ENCODE assay signal across 2 cellular contexts in the genomic region with DNA sequence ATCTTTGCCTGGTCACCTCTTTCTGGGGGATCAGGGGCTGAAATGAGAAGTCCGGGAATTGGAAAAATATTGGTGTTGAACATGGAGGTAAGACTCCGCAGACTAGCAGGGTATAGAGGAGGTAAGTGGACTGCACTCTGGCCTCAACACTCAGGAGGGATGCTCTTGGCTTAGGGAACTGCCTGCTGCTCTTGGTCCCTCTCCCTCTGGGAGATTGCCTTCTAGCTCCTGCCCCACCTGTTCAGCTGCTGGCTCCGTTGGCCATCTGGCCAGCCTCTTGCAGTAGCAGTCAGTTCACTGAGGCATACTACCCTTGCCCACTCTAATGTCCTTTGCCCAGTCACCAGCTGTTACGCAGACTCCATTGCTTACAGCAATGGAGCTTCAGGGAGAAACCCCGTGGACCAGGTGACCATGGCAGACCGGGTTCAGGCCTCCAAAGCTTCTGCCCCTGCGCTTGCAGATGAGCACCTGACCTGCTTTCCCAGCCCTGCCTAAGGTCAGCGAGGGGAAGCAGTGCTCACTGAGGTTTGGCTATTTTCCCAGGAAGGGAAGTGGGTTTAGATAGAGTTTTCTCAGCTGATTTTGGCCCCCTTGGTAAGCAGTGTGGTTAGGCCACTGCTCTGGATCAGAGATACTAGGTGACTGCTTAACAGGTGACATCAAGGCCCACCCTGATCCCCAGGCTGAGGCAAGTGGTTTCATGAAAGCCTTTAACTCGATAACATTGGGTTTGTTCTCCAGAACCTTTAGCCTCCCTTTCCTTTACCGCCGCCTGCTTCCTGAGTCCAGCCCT.
TF ChIP-seq lines count a peak whose summit lies in the region.

No MANE protein-coding gene starts in this region.

TF ChIP-seq in K562, 482 proteins besides CTCF, POLR2A, EP300 and RAD21 (continues in another document):
- TF ChIP-seq NCOA6 (IDR thresholded peaks at IDR 0.05) (no peak), TCF7L2 (IDR thresholded peaks at IDR 0.05; ENCODE audit: low read depth, low read length) (no peak), RHOXF2B (CRISPR knock-in tag; conservative IDR thresholded peaks at IDR 0.05) (0 out of 2 replicates have a peak, but pooled peaks have one; percentile 11), DPF2 (IDR thresholded peaks at IDR 0.05) (peak; percentile 17; the same call in 1 of the 2 replicates), GABPA (tag; conservative IDR thresholded peaks at IDR 0.05; ENCODE audit: low read depth) (no peak), HNRNPUL1 (IDR thresholded peaks at IDR 0.05; ENCODE audit: low read length) (0 out of 2 replicates have a peak, but pooled peaks have one; percentile 46), ZNF830 (CRISPR knock-in tag; IDR thresholded peaks at IDR 0.05) (no peak), SPI1 (IDR thresholded peaks at IDR 0.05; ENCODE audit: borderline replicate concordance, low read depth, low read length) (peak; percentile 63; the same call in 1 of the 2 replicates), ATF1 (CRISPR knock-in tag; IDR thresholded peaks at IDR 0.05) (no peak), ATF1 (tag; IDR thresholded peaks at IDR 0.05) (0 out of 2 replicates have a peak, but pooled peaks have one; percentile 9), CHD4 (IDR thresholded peaks at IDR 0.05; ENCODE audit: insufficient read depth, insufficient replicate concordance, low read depth, low read length, poor library complexity, severe bottlenecking) (peak; percentile 35), GTF2E2 (tag; IDR thresholded peaks at IDR 0.05) (0 out of 2 replicates have a peak, but pooled peaks have one; percentile 63), ZNF12 (CRISPR knock-in tag; IDR thresholded peaks at IDR 0.05) (0 out of 2 replicates have a peak, but pooled peaks have one; percentile 41)
- TF ChIP-seq, protein P1, sequence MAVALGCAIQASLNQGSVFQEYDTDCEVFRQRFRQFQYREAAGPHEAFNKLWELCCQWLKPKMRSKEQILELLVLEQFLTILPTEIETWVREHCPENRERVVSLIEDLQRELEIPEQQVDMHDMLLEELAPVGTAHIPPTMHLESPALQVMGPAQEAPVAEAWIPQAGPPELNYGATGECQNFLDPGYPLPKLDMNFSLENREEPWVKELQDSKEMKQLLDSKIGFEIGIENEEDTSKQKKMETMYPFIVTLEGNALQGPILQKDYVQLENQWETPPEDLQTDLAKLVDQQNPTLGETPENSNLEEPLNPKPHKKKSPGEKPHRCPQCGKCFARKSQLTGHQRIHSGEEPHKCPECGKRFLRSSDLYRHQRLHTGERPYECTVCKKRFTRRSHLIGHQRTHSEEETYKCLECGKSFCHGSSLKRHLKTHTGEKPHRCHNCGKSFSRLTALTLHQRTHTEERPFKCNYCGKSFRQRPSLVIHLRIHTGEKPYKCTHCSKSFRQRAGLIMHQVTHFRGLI (CRISPR knock-in tag; IDR thresholded peaks at IDR 0.05), result 0 out of 2 replicates have a peak, but pooled peaks have one; percentile 26
- TF ChIP-seq, protein P2, sequence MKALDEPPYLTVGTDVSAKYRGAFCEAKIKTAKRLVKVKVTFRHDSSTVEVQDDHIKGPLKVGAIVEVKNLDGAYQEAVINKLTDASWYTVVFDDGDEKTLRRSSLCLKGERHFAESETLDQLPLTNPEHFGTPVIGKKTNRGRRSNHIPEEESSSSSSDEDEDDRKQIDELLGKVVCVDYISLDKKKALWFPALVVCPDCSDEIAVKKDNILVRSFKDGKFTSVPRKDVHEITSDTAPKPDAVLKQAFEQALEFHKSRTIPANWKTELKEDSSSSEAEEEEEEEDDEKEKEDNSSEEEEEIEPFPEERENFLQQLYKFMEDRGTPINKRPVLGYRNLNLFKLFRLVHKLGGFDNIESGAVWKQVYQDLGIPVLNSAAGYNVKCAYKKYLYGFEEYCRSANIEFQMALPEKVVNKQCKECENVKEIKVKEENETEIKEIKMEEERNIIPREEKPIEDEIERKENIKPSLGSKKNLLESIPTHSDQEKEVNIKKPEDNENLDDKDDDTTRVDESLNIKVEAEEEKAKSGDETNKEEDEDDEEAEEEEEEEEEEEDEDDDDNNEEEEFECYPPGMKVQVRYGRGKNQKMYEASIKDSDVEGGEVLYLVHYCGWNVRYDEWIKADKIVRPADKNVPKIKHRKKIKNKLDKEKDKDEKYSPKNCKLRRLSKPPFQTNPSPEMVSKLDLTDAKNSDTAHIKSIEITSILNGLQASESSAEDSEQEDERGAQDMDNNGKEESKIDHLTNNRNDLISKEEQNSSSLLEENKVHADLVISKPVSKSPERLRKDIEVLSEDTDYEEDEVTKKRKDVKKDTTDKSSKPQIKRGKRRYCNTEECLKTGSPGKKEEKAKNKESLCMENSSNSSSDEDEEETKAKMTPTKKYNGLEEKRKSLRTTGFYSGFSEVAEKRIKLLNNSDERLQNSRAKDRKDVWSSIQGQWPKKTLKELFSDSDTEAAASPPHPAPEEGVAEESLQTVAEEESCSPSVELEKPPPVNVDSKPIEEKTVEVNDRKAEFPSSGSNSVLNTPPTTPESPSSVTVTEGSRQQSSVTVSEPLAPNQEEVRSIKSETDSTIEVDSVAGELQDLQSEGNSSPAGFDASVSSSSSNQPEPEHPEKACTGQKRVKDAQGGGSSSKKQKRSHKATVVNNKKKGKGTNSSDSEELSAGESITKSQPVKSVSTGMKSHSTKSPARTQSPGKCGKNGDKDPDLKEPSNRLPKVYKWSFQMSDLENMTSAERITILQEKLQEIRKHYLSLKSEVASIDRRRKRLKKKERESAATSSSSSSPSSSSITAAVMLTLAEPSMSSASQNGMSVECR (CRISPR knock-in tag; IDR thresholded peaks at IDR 0.05), result no peak
- TF ChIP-seq, protein P3, sequence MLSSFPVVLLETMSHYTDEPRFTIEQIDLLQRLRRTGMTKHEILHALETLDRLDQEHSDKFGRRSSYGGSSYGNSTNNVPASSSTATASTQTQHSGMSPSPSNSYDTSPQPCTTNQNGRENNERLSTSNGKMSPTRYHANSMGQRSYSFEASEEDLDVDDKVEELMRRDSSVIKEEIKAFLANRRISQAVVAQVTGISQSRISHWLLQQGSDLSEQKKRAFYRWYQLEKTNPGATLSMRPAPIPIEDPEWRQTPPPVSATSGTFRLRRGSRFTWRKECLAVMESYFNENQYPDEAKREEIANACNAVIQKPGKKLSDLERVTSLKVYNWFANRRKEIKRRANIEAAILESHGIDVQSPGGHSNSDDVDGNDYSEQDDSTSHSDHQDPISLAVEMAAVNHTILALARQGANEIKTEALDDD (IDR thresholded peaks at IDR 0.05), result peak; percentile 84
- TF ChIP-seq, protein P4, sequence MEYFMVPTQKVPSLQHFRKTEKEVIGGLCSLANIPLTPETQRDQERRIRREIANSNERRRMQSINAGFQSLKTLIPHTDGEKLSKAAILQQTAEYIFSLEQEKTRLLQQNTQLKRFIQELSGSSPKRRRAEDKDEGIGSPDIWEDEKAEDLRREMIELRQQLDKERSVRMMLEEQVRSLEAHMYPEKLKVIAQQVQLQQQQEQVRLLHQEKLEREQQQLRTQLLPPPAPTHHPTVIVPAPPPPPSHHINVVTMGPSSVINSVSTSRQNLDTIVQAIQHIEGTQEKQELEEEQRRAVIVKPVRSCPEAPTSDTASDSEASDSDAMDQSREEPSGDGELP (CRISPR knock-in tag; IDR thresholded peaks at IDR 0.05; ENCODE audit: borderline replicate concordance), result peak; percentile 40; the same call in 1 of the 2 replicates
- TF ChIP-seq, protein P5, sequence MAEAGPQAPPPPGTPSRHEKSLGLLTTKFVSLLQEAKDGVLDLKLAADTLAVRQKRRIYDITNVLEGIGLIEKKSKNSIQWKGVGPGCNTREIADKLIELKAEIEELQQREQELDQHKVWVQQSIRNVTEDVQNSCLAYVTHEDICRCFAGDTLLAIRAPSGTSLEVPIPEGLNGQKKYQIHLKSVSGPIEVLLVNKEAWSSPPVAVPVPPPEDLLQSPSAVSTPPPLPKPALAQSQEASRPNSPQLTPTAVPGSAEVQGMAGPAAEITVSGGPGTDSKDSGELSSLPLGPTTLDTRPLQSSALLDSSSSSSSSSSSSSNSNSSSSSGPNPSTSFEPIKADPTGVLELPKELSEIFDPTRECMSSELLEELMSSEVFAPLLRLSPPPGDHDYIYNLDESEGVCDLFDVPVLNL (CRISPR knock-in tag; IDR thresholded peaks at IDR 0.05; ENCODE audit: low read depth), result 0 out of 2 replicates have a peak, but pooled peaks have one; percentile 26

TF ChIP-seq in neural cell, 6 proteins besides CTCF, POLR2A, EP300 and RAD21:
- TF ChIP-seq POLR2AphosphoS5 (IDR thresholded peaks at IDR 0.05), result no peak
- no peak for TF ChIP-seq TAF1 (IDR thresholded peaks at IDR 0.05; ENCODE audit: low read depth)
- TF ChIP-seq, protein P6, sequence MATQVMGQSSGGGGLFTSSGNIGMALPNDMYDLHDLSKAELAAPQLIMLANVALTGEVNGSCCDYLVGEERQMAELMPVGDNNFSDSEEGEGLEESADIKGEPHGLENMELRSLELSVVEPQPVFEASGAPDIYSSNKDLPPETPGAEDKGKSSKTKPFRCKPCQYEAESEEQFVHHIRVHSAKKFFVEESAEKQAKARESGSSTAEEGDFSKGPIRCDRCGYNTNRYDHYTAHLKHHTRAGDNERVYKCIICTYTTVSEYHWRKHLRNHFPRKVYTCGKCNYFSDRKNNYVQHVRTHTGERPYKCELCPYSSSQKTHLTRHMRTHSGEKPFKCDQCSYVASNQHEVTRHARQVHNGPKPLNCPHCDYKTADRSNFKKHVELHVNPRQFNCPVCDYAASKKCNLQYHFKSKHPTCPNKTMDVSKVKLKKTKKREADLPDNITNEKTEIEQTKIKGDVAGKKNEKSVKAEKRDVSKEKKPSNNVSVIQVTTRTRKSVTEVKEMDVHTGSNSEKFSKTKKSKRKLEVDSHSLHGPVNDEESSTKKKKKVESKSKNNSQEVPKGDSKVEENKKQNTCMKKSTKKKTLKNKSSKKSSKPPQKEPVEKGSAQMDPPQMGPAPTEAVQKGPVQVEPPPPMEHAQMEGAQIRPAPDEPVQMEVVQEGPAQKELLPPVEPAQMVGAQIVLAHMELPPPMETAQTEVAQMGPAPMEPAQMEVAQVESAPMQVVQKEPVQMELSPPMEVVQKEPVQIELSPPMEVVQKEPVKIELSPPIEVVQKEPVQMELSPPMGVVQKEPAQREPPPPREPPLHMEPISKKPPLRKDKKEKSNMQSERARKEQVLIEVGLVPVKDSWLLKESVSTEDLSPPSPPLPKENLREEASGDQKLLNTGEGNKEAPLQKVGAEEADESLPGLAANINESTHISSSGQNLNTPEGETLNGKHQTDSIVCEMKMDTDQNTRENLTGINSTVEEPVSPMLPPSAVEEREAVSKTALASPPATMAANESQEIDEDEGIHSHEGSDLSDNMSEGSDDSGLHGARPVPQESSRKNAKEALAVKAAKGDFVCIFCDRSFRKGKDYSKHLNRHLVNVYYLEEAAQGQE (IDR thresholded peaks at IDR 0.05; ENCODE audit: borderline replicate concordance), result no peak
- TF ChIP-seq EZH2 (IDR thresholded peaks at IDR 0.05; ENCODE audit: borderline replicate concordance, insufficient read depth, low read length, poor library complexity, severe bottlenecking), result no peak
- TF ChIP-seq SMC3 (conservative IDR thresholded peaks at IDR 0.05; ENCODE audit: poor library complexity), result no peak
- no peak for TF ChIP-seq MXI1 (conservative IDR thresholded peaks at IDR 0.05; ENCODE audit: poor library complexity, severe bottlenecking)
